In the genomic region with DNA sequence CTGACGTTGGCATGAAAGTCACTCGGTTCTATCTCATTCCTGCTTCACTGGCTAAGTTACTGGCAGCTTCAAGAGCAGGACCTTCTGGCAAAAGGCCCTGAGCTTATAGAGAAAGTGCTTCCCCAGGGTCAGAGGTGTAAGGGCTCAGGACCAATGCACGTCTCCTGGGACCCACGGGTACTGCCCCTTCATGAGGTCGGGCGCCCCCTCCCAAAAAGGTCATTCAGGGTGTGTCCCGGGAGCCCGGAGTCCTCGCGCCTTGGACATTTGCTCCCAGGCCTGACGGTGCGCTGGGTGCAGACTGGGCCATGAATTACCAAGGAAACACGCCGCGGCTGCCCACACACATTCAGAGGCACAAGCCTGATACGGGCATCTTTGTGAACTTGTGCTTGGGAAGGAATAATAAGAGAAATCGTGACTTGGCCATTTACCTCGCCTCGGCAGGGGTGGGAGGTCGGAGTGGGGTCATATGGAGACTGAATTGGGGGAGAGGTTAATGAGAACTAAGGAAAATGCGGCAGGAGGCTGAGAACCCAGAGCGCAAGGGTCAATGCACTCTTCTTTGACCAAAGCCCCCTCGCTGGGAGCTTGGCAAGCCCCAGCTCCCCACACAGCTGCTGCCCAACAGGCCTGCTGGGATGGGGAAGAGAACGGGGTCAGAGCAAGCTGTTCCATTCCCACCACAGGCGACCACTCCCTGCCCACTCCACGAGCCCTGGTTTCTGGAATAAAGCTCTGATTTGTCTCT, we compare ENCODE assay signal across 1 cellular context.
TF ChIP-seq lines count a peak whose summit lies in the region.

No MANE protein-coding gene starts in this region.

TF ChIP-seq in H1, 55 proteins besides CTCF, POLR2A, EP300 and RAD21:
- no peak for TF ChIP-seq KDM5A (IDR thresholded peaks at IDR 0.05; ENCODE audit: low read length)
- TF ChIP-seq SRF (IDR thresholded peaks at IDR 0.05; ENCODE audit: low read depth, low read length), result no peak
- TF ChIP-seq POU5F1 (IDR thresholded peaks at IDR 0.05; ENCODE audit: low read depth, low read length), result no peak
- TF ChIP-seq SP4 (IDR thresholded peaks at IDR 0.05; ENCODE audit: low read length), result no peak
- TF ChIP-seq, protein P1, sequence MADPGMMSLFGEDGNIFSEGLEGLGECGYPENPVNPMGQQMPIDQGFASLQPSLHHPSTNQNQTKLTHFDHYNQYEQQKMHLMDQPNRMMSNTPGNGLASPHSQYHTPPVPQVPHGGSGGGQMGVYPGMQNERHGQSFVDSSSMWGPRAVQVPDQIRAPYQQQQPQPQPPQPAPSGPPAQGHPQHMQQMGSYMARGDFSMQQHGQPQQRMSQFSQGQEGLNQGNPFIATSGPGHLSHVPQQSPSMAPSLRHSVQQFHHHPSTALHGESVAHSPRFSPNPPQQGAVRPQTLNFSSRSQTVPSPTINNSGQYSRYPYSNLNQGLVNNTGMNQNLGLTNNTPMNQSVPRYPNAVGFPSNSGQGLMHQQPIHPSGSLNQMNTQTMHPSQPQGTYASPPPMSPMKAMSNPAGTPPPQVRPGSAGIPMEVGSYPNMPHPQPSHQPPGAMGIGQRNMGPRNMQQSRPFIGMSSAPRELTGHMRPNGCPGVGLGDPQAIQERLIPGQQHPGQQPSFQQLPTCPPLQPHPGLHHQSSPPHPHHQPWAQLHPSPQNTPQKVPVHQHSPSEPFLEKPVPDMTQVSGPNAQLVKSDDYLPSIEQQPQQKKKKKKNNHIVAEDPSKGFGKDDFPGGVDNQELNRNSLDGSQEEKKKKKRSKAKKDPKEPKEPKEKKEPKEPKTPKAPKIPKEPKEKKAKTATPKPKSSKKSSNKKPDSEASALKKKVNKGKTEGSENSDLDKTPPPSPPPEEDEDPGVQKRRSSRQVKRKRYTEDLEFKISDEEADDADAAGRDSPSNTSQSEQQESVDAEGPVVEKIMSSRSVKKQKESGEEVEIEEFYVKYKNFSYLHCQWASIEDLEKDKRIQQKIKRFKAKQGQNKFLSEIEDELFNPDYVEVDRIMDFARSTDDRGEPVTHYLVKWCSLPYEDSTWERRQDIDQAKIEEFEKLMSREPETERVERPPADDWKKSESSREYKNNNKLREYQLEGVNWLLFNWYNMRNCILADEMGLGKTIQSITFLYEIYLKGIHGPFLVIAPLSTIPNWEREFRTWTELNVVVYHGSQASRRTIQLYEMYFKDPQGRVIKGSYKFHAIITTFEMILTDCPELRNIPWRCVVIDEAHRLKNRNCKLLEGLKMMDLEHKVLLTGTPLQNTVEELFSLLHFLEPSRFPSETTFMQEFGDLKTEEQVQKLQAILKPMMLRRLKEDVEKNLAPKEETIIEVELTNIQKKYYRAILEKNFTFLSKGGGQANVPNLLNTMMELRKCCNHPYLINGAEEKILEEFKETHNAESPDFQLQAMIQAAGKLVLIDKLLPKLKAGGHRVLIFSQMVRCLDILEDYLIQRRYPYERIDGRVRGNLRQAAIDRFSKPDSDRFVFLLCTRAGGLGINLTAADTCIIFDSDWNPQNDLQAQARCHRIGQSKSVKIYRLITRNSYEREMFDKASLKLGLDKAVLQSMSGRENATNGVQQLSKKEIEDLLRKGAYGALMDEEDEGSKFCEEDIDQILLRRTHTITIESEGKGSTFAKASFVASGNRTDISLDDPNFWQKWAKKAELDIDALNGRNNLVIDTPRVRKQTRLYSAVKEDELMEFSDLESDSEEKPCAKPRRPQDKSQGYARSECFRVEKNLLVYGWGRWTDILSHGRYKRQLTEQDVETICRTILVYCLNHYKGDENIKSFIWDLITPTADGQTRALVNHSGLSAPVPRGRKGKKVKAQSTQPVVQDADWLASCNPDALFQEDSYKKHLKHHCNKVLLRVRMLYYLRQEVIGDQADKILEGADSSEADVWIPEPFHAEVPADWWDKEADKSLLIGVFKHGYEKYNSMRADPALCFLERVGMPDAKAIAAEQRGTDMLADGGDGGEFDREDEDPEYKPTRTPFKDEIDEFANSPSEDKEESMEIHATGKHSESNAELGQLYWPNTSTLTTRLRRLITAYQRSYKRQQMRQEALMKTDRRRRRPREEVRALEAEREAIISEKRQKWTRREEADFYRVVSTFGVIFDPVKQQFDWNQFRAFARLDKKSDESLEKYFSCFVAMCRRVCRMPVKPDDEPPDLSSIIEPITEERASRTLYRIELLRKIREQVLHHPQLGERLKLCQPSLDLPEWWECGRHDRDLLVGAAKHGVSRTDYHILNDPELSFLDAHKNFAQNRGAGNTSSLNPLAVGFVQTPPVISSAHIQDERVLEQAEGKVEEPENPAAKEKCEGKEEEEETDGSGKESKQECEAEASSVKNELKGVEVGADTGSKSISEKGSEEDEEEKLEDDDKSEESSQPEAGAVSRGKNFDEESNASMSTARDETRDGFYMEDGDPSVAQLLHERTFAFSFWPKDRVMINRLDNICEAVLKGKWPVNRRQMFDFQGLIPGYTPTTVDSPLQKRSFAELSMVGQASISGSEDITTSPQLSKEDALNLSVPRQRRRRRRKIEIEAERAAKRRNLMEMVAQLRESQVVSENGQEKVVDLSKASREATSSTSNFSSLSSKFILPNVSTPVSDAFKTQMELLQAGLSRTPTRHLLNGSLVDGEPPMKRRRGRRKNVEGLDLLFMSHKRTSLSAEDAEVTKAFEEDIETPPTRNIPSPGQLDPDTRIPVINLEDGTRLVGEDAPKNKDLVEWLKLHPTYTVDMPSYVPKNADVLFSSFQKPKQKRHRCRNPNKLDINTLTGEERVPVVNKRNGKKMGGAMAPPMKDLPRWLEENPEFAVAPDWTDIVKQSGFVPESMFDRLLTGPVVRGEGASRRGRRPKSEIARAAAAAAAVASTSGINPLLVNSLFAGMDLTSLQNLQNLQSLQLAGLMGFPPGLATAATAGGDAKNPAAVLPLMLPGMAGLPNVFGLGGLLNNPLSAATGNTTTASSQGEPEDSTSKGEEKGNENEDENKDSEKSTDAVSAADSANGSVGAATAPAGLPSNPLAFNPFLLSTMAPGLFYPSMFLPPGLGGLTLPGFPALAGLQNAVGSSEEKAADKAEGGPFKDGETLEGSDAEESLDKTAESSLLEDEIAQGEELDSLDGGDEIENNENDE (IDR thresholded peaks at IDR 0.05; ENCODE audit: insufficient replicate concordance, low read length), result no peak
- no peak for TF ChIP-seq CBX8 (IDR thresholded peaks at IDR 0.05; ENCODE audit: borderline replicate concordance, low read depth, low read length)
- TF ChIP-seq BRCA1 (IDR thresholded peaks at IDR 0.05; ENCODE audit: low read depth, low read length), result no peak
- TF ChIP-seq ASH2L (IDR thresholded peaks at IDR 0.05; ENCODE audit: low read length), result no peak
- TF ChIP-seq GTF2F1 (IDR thresholded peaks at IDR 0.05; ENCODE audit: borderline replicate concordance, low read depth, low read length), result no peak
- TF ChIP-seq CTBP2 (IDR thresholded peaks at IDR 0.05; ENCODE audit: borderline replicate concordance, insufficient read depth, insufficient read length, low read length), result no peak
- no peak for TF ChIP-seq TCF12 (IDR thresholded peaks at IDR 0.05; ENCODE audit: low read depth, low read length)
- TF ChIP-seq NANOG (IDR thresholded peaks at IDR 0.05; ENCODE audit: insufficient read depth, low read depth, low read length, poor library complexity, severe bottlenecking), result no peak
